In genomic region chr7:96285579-96285978, GRCh38 we compare ENCODE assay signal across 9 cellular contexts. TPM values are rescaled to one million over a fixed set of nuclear protein-coding genes. Genes with fewer than 3 reads are reported as not detected.
DNase-seq lines count a peak whose midpoint lies in the region; ATAC-seq and TF ChIP-seq lines count a peak whose summit lies in the region.
"Had no signal": no experiment of that assay in that cellular context is flagged by ENCODE, and none has a peak within 500 bp of the region (broad histone marks: within the 10 kb centered on the region; RNA-seq: fewer than 3 reads in every experiment).

No MANE protein-coding gene starts in this region.

- no peaks in the 10 kb centered on the region for H3K27me3 ChIP-seq in GM23338 (ENCODE audit: insufficient read depth)

- H3K4me1 ChIP-seq in GM23338 (ENCODE audit: insufficient read depth), result peaks cover 11% of the 10 kb centered on the region

- no peak for TF ChIP-seq CTCF in GM23338 (conservative IDR thresholded peaks at IDR 0.05; ENCODE audit: low read depth in 2 of 2)

- POLR2A ChIA-PET in activated CD4-positive, alpha-beta T cell treated with anti-CD3 and anti-CD28 coated beads for 36 hours (lab: Charles Lee), result interaction anchor here (1.3 kb wide), 1 partner anchor 34 kb away, joined by 7 read pairs; no protein-coding TSS in a partner anchor
- POLR2A ChIA-PET in naive thymus-derived CD8-positive, alpha-beta T cell (lab: Charles Lee), result interaction anchor here (0.5 kb wide), 1 partner anchor 129 kb away, joined by 3 read pairs; no protein-coding TSS in a partner anchor

- peak overlapping the region; percentile 94 for H3K27ac Mint-ChIP-seq in activated CD4-positive, alpha-beta T cell treated with anti-CD3 and anti-CD28 coated beads for 36 hours
- no peak overlapping the region for H3K27ac Mint-ChIP-seq in GM23338
- peak overlapping the region; percentile 85 to 98 (median 91) for H3K27ac Mint-ChIP-seq in naive thymus-derived CD8-positive, alpha-beta T cell
- H3K27ac Mint-ChIP-seq: dendritic cell treated with granulocyte-macrophage colony-stimulating factor and Interleukin-4, amounts not matched to agents 40 ng/mL and 50 ng/mL, for 4 days had no signal

- H3K36me3 ChIP-seq in GM23338 (ENCODE audit: insufficient read depth) (no peaks in the 10 kb centered on the region), KOPT-K1 (ENCODE audit: insufficient read depth, low read length) (no peaks in the 10 kb centered on the region)

- CTCF ChIA-PET in activated CD4-positive, alpha-beta T cell treated with anti-CD3 and anti-CD28 coated beads for 36 hours (lab: Charles Lee), result interaction anchor here (0.7 kb wide), 1 partner anchor 12 kb away, joined by 3 read pairs; no protein-coding TSS in a partner anchor

- H2AFZ ChIP-seq in GM23338, result no peak overlapping the region

- H3K36me3 Mint-ChIP-seq in activated CD4-positive, alpha-beta T cell treated with anti-CD3 and anti-CD28 coated beads for 36 hours (ENCODE audit: low read depth), result peaks cover 30% of the 10 kb centered on the region
- peaks cover 43% of the 10 kb centered on the region for H3K36me3 Mint-ChIP-seq in GM23338 (ENCODE audit: low read depth)
- H3K36me3 Mint-ChIP-seq in naive thymus-derived CD8-positive, alpha-beta T cell, result peaks cover 8 to 11% (median 11%) of the 10 kb centered on the region in 3 donors

- peaks cover 6% of the 10 kb centered on the region for H4K20me1 ChIP-seq in GM23338 (replicated peaks; ENCODE audit: insufficient read depth)

- H3K27me3 Mint-ChIP-seq in activated CD4-positive, alpha-beta T cell treated with anti-CD3 and anti-CD28 coated beads for 36 hours, result no peaks in the 10 kb centered on the region
- no peaks in the 10 kb centered on the region for H3K27me3 Mint-ChIP-seq in GM23338 (ENCODE audit: insufficient read depth, low read depth, poor library complexity)
- no peaks in the 10 kb centered on the region for H3K27me3 Mint-ChIP-seq in naive thymus-derived CD8-positive, alpha-beta T cell
- H3K27me3 Mint-ChIP-seq: dendritic cell treated with granulocyte-macrophage colony-stimulating factor and Interleukin-4, amounts not matched to agents 40 ng/mL and 50 ng/mL, for 4 days had no signal

- peaks cover 21% of the 10 kb centered on the region for H3K9me3 ChIP-seq in KOPT-K1 (ENCODE audit: insufficient read depth, low read length, poor library complexity, severe bottlenecking)

- H3K4me3 Mint-ChIP-seq in activated CD4-positive, alpha-beta T cell treated with anti-CD3 and anti-CD28 coated beads for 36 hours, result peak overlapping the region; percentile 28
- no peak overlapping the region for H3K4me3 Mint-ChIP-seq in GM23338
- peak overlapping the region; percentile 23 to 93 (median 76) for H3K4me3 Mint-ChIP-seq in naive thymus-derived CD8-positive, alpha-beta T cell
- H3K4me3 Mint-ChIP-seq: dendritic cell treated with granulocyte-macrophage colony-stimulating factor and Interleukin-4, amounts not matched to agents 40 ng/mL and 50 ng/mL, for 4 days had no signal

- H3K27ac ChIP-seq in GM23338 (ENCODE audit: low read depth) (no peak overlapping the region), KOPT-K1 (ENCODE audit: low read depth, low read length, poor library complexity, severe bottlenecking) (peak overlapping the region; percentile 51), caudate nucleus (ENCODE audit: low read depth, low read length) (no peak overlapping the region)

- H3F3A ChIP-seq in GM23338 (replicated peaks; ENCODE audit: low read depth), result no peaks in the 10 kb centered on the region

- H3K9me2 ChIP-seq in GM23338 (ENCODE audit: insufficient read depth), result 0 out of 2 replicates have a peak, but pooled peaks cover 13% of the 10 kb centered on the region

- intact Hi-C loops in activated CD4-positive, alpha-beta T cell treated with anti-CD3 and anti-CD28 coated beads for 36 hours (cut with DNase I, micrococcal nuclease), result loop anchor here (1.0 kb wide), 3 partner anchors 19 to 36 kb away; no protein-coding TSS in a partner anchor

- peak; percentile 60 for ATAC-seq in activated CD4-positive, alpha-beta T cell treated with anti-CD3 and anti-CD28 coated beads for 36 hours
- ATAC-seq in GM23338, result no peak; the same call in 2 of the 3 replicates
- ATAC-seq in naive thymus-derived CD8-positive, alpha-beta T cell, result peak; percentile 97 to 98

- H3K79me2 ChIP-seq in GM23338 (replicated peaks; ENCODE audit: insufficient read depth), result peaks cover 82% of the 10 kb centered on the region

- DNase-seq in activated CD4-positive, alpha-beta T cell treated with anti-CD3 and anti-CD28 coated beads for 36 hours, result peak; percentile 37
- no peak for DNase-seq in activated CD4-positive, alpha-beta T cell treated with anti-CD3 and anti-CD28 coated beads, Interleukin-2, amount 50 U/mL, for 48 hours
- DNase-seq in GM23338 (ENCODE audit: low spot score) (no peak), UCSD-AML1 (lab: John Stamatoyannopoulos, UW; ENCODE audit: unreplicated experiment) (no peak), caudate nucleus (lab: John Stamatoyannopoulos, UW) (no peak), DMS 273 treated with DMSO at 0.1 percent for 48 hours (lab: John Stamatoyannopoulos, UW) (no peak)
- peak in 7 of 10 donors; percentile 19 to 78 (median 53) for DNase-seq in naive thymus-derived CD8-positive, alpha-beta T cell

- peaks cover 43% of the 10 kb centered on the region for H3K4me1 Mint-ChIP-seq in activated CD4-positive, alpha-beta T cell treated with anti-CD3 and anti-CD28 coated beads for 36 hours
- H3K4me1 Mint-ChIP-seq in GM23338, result peaks cover 10% of the 10 kb centered on the region
- peaks cover 28 to 48% (median 36%) of the 10 kb centered on the region in 4 donors for H3K4me1 Mint-ChIP-seq in naive thymus-derived CD8-positive, alpha-beta T cell

- peaks cover 6% of the 10 kb centered on the region for H3K9me3 Mint-ChIP-seq in activated CD4-positive, alpha-beta T cell treated with anti-CD3 and anti-CD28 coated beads for 36 hours (ENCODE audit: low read depth)
- peaks cover 39% of the 10 kb centered on the region for H3K9me3 Mint-ChIP-seq in GM23338
- peaks cover 0 to 14% (median 8%) of the 10 kb centered on the region in 9 donors for H3K9me3 Mint-ChIP-seq in naive thymus-derived CD8-positive, alpha-beta T cell
- H3K9me3 Mint-ChIP-seq: dendritic cell treated with granulocyte-macrophage colony-stimulating factor and Interleukin-4, amounts not matched to agents 40 ng/mL and 50 ng/mL, for 4 days had no signal

- peak overlapping the region; percentile 29; the same call in 1 of the 2 replicates for H3K4me2 ChIP-seq in GM23338

- H3K4me3 ChIP-seq in GM23338, result no peak overlapping the region

TF ChIP-seq in GM23338, 12 proteins besides CTCF, POLR2A, EP300 and RAD21 (continues in another document):
- TF ChIP-seq POLR2AphosphoS5 (IDR thresholded peaks at IDR 0.05; ENCODE audit: low read depth), result no peak
- no peak for TF ChIP-seq STAT1 (IDR thresholded peaks at IDR 0.05; ENCODE audit: unreplicated experiment)
- no peak for TF ChIP-seq CREB1 (CRISPR knock-in tag; IDR thresholded peaks at IDR 0.05; ENCODE audit: low read depth)
- no peak for TF ChIP-seq NANOG (IDR thresholded peaks at IDR 0.05; ENCODE audit: borderline replicate concordance)
- no peak for TF ChIP-seq REST (IDR thresholded peaks at IDR 0.05; ENCODE audit: unreplicated experiment)
- TF ChIP-seq, protein P1, sequence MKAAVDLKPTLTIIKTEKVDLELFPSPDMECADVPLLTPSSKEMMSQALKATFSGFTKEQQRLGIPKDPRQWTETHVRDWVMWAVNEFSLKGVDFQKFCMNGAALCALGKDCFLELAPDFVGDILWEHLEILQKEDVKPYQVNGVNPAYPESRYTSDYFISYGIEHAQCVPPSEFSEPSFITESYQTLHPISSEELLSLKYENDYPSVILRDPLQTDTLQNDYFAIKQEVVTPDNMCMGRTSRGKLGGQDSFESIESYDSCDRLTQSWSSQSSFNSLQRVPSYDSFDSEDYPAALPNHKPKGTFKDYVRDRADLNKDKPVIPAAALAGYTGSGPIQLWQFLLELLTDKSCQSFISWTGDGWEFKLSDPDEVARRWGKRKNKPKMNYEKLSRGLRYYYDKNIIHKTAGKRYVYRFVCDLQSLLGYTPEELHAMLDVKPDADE (IDR thresholded peaks at IDR 0.05), result no peak
- no peak for TF ChIP-seq EZH2 (IDR thresholded peaks at IDR 0.05; ENCODE audit: low read depth, unreplicated experiment)
- no peak for TF ChIP-seq JUNB (IDR thresholded peaks at IDR 0.05; ENCODE audit: unreplicated experiment)
- no peak for TF ChIP-seq ZNF114 (CRISPR knock-in tag; IDR thresholded peaks at IDR 0.05)

RNA-seq across cellular contexts. Expression of gene SLC25A13, which starts 36.3 kb away (rescaled TPM):
- 10 to 100 TPM; 10.3 to 11.3 TPM for total RNA-seq in activated CD4-positive, alpha-beta T cell treated with anti-CD3 and anti-CD28 coated beads for 36 hours
- 82.6 and 84.6 TPM in 2 replicates for total RNA-seq in GM23338 (2014; rRNA removed; shearing (Covaris generic))
- 47.4 and 51.1 TPM in 2 replicates for polyA plus RNA-seq in GM23338 (2016; fragmentation: Nextera tagmentation; extraction: Ambion mirVana)
- total RNA-seq in naive thymus-derived CD8-positive, alpha-beta T cell, result 10 to 100 TPM in 1 of 2 experiments, 1 to 10 TPM in 1; 8.2 to 12.1 TPM
- 1 to 10 TPM; 3.1 to 5.8 (median 3.6) TPM for polyA plus RNA-seq in naive thymus-derived CD8-positive, alpha-beta T cell

Comparison
In these comparisons a context has a peak if more than half of its experiments do, and no peak if none do; other contexts are left out.
1. DNase-seq: peak in activated CD4-positive, alpha-beta T cell treated with anti-CD3 and anti-CD28 coated beads for 36 hours (single experiment) and naive thymus-derived CD8-positive, alpha-beta T cell (7 of 10); none in activated CD4-positive, alpha-beta T cell treated with anti-CD3 and anti-CD28 coated beads, Interleukin-2, amount 50 U/mL, for 48 hours (0 of 2), GM23338 (single experiment), UCSD-AML1 (single experiment), caudate nucleus (0 of 61) and DMS 273 treated with DMSO at 0.1 percent for 48 hours (single experiment).